In the genomic region with DNA sequence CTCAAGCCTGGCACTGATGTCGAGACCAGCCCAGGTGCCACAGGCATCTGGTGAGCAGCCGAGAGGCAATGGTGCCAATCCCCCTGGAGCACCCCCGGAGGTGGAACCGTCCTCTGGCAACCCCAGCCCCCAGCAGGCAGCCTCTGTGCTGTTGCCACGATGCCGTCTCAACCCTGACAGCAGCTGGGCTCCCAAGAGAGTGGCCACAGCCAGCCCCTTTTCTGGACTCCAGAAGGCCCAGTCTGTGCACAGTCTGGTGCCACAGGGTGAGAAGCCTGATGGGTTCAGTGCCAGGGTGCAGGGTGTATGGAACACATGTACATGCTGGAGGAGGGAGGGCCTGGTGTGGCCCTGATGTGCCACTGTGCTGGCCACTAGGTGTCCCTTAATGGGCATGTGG, we compare ENCODE assay signal across 21 cellular contexts. TPM values are rescaled to one million over a fixed set of nuclear protein-coding genes. Genes with fewer than 3 reads are reported as not detected.
DNase-seq lines count a peak whose midpoint lies in the region; ATAC-seq, FAIRE-seq and TF ChIP-seq lines count a peak whose summit lies in the region.
"Had no signal": no experiment of that assay in that cellular context is flagged by ENCODE, and none has a peak within 500 bp of the region (broad histone marks: within the 10 kb centered on the region; RNA-seq: fewer than 3 reads in every experiment).

No MANE protein-coding gene starts in this region.

- H3K9me3 ChIP-seq in neuronal stem cell (replicated peaks in 1 of 2; ENCODE audit: control insufficient read depth in 2 of 2, insufficient read depth in 1 of 2, low read depth in 1 of 2, low read length in 2 of 2), result no peaks in the 10 kb centered on the region
- H3K9me3 ChIP-seq: SK-N-SH had no signal

- WGBS in neuronal stem cell (ENCODE audit: extremely low coverage in 2 of 2, insufficient read length in 2 of 2, insufficient replicate concordance in 1 of 2), 2 donors, result no CpG with 5 or more reads among the region's 6 CpGs

- no peak overlapping the region for H3K9ac ChIP-seq in neuronal stem cell (ENCODE audit: low read depth, low read length, poor library complexity)
- H3K9ac ChIP-seq: SK-N-SH had no signal

- peak; percentile 21 for DNase-seq in left cardiac atrium
- no peak for DNase-seq in left ventricle myocardium superior
- DNase-seq in HFFc6, result no peak
- DNase-seq in bronchial epithelial cell (ENCODE audit: low read depth), result no peak
- no peak for DNase-seq in neuronal stem cell (ENCODE audit: low spot score)
- no peak for DNase-seq in OCI-M2 (lab: John Stamatoyannopoulos, UW; ENCODE audit: unreplicated experiment)
- DNase-seq in NCI-H226, result no peak
- DNase-seq: Calu3; H7; Karpas-422; NCI-H1105; NCI-H1436 treated with DMSO at 0.1 percent for 48 hours; NCI-H187 treated with DMSO at 0.1 percent for 48 hours; NCI-H446; NCI-H524 treated with DMSO at 0.1 percent for 48 hours; NCI-H82; NK-92 treated with Interleukin-12 subunit alpha and Interleukin-12 subunit beta, amount 100 ng/mL, for 24 hours; SK-N-SH; SW 1271 had no signal

- peaks cover 14% of the 10 kb centered on the region; the same call in 1 of the 2 replicates for H3K36me3 Mint-ChIP-seq in HFFc6 (ENCODE audit: low read depth)

- peak overlapping the region; percentile 49 for H3K23ac ChIP-seq in neuronal stem cell (ENCODE audit: low read depth, low read length, poor library complexity)

- H3K9me3 Mint-ChIP-seq in HFFc6, result no peaks in the 10 kb centered on the region

- peak; percentile 36 for TF ChIP-seq CTCF in HFFc6 (IDR thresholded peaks at IDR 0.05)
- peak; percentile 14 for TF ChIP-seq CTCF in bronchial epithelial cell (IDR thresholded peaks at IDR 0.05; ENCODE audit: insufficient read depth, low read length, severe bottlenecking)

- H2AFZ ChIP-seq in neuronal stem cell (ENCODE audit: low read length), result no peak overlapping the region

- H3K27ac ChIP-seq in neuronal stem cell (replicated peaks; ENCODE audit: low read length), result no peak overlapping the region
- H3K27ac ChIP-seq: HL-60 had no signal

- H3K27me3 ChIP-seq in bronchial epithelial cell (ENCODE audit: control insufficient read depth, insufficient read depth, low read length) (no peaks in the 10 kb centered on the region), neuronal stem cell (ENCODE audit: control insufficient read depth in 3 of 3, insufficient read depth in 3 of 3, low read depth in 1 of 3, low read length in 3 of 3) (no peaks in the 10 kb centered on the region)

- peaks cover 13% of the 10 kb centered on the region for H3K4me1 Mint-ChIP-seq in HFFc6 (ENCODE audit: low read depth)

- no peak overlapping the region for H2BK120ac ChIP-seq in neuronal stem cell (ENCODE audit: low read depth, low read length)

- intact Hi-C loops in left cardiac atrium (cut with DNase I) (no loop called here), left ventricle myocardium superior (cut with micrococcal nuclease) (no loop called here)

- no peak overlapping the region for H3K14ac ChIP-seq in neuronal stem cell (ENCODE audit: low read length)

- H2BK5ac ChIP-seq in neuronal stem cell (ENCODE audit: low read length), result peak overlapping the region; percentile 39

- H3K4me1 ChIP-seq in neuronal stem cell (ENCODE audit: control insufficient read depth in 2 of 2, insufficient read depth in 1 of 2, low read depth in 1 of 2, low read length in 2 of 2), result peaks cover 0 to 1% of the 10 kb centered on the region in 2 donors

- H3K4ac ChIP-seq in neuronal stem cell (ENCODE audit: low read length), result no peak overlapping the region

- H2AK5ac ChIP-seq in neuronal stem cell (ENCODE audit: low read depth, low read length), result no peak overlapping the region

- peaks cover 53% of the 10 kb centered on the region for H3K36me3 ChIP-seq in bronchial epithelial cell (ENCODE audit: control insufficient read depth, insufficient read depth, low read length)
- peaks cover 23 to 70% of the 10 kb centered on the region in 2 donors for H3K36me3 ChIP-seq in neuronal stem cell (replicated peaks in 1 of 2; ENCODE audit: control insufficient read depth in 2 of 2, insufficient read depth in 2 of 2, low read length in 2 of 2)

- H4K8ac ChIP-seq in neuronal stem cell (ENCODE audit: low read depth, low read length), result no peak overlapping the region

- no peak overlapping the region for H4K91ac ChIP-seq in neuronal stem cell (ENCODE audit: low read depth, low read length, poor library complexity)

- no peak overlapping the region for H3K27ac Mint-ChIP-seq in HFFc6

- no peak for FAIRE-seq in bronchial epithelial cell (lab: Jason Lieb, UNC)
- FAIRE-seq: GM18507 had no signal

- no peak overlapping the region for H3K4me2 ChIP-seq in neuronal stem cell (ENCODE audit: insufficient read depth, low read length, poor library complexity, severe bottlenecking)
- H3K4me2 ChIP-seq: SK-N-SH had no signal

- no peak overlapping the region for H3K4me3 Mint-ChIP-seq in HFFc6

- H3K79me1 ChIP-seq in neuronal stem cell (ENCODE audit: low read depth, low read length), result no peaks in the 10 kb centered on the region

- H3K27me3 Mint-ChIP-seq in HFFc6 (ENCODE audit: insufficient read depth), result peaks cover 4% of the 10 kb centered on the region; the same call in 1 of the 2 replicates

- no peak overlapping the region for H2BK12ac ChIP-seq in neuronal stem cell (ENCODE audit: low read length)

- H3K4me3 ChIP-seq in bronchial epithelial cell (ENCODE audit: low read depth, low read length) (no peak overlapping the region), neuronal stem cell (ENCODE audit: low read length in 2 of 2) (no peak overlapping the region)

- H3K18ac ChIP-seq in neuronal stem cell (ENCODE audit: low read length), result no peak overlapping the region

- ATAC-seq in left cardiac atrium, result no peak
- ATAC-seq in left ventricle myocardium superior, result no peak

- no peak overlapping the region for H2BK15ac ChIP-seq in neuronal stem cell (ENCODE audit: low read length)

RNA-seq across cellular contexts. Expression of a gene that starts 4.9 kb away (rescaled TPM):
- total RNA-seq in left cardiac atrium (10 to 100 TPM in 1 of 2 donors, 1 to 10 TPM in 1; 8.8 to 11.7 TPM), left ventricle myocardium superior (16.7 TPM), bronchial epithelial cell (22.9 TPM in 2 replicates)
- total RNA-seq in HFFc6 (2021; fragmentation: NEBNext Ultra II Directional; extraction: Animal tissue kit (Norgen Biotek cat#: 25700)), result 10 to 100 TPM in 1 of 6 experiments, 1 to 10 TPM in 5; 4.9 to 11.0 (median 8.2) TPM
- polyA plus RNA-seq in neuronal stem cell (2013, experiment 1 of 2), result 14.4 TPM
- polyA plus RNA-seq in neuronal stem cell (2013, experiment 2 of 2), result 14.3 TPM

RNA-seq across cellular contexts. Expression of a gene that starts 15.7 kb away (rescaled TPM):
- total RNA-seq in left cardiac atrium (1 to 10 TPM; 5.4 to 7.2 TPM), left ventricle myocardium superior (5.7 TPM), bronchial epithelial cell (8.2 and 42.6 TPM in 2 replicates)
- 1 to 10 TPM; 1.6 to 3.0 (median 2.7) TPM for total RNA-seq in HFFc6 (2021; fragmentation: NEBNext Ultra II Directional; extraction: Animal tissue kit (Norgen Biotek cat#: 25700))
- 16.5 TPM for polyA plus RNA-seq in neuronal stem cell (2013, experiment 1 of 2)
- 15.9 TPM for polyA plus RNA-seq in neuronal stem cell (2013, experiment 2 of 2)

RNA-seq across cellular contexts. Expression of a gene that starts 48.7 kb away (rescaled TPM):
- 10 to 100 TPM; 13.9 to 19.0 TPM for total RNA-seq in left cardiac atrium
- total RNA-seq in left ventricle myocardium superior, result 17.0 TPM
- total RNA-seq in HFFc6 (2021; fragmentation: NEBNext Ultra II Directional; extraction: Animal tissue kit (Norgen Biotek cat#: 25700)), result 10 to 100 TPM; 15.7 to 22.4 (median 18.1) TPM
- total RNA-seq in bronchial epithelial cell, result 12.9 and 17.9 TPM in 2 replicates
- 9.3 TPM for polyA plus RNA-seq in neuronal stem cell (2013, experiment 1 of 2)
- polyA plus RNA-seq in neuronal stem cell (2013, experiment 2 of 2), result 8.2 TPM
